11 cellular contexts compared by ENCODE assay signal in the genomic region with DNA sequence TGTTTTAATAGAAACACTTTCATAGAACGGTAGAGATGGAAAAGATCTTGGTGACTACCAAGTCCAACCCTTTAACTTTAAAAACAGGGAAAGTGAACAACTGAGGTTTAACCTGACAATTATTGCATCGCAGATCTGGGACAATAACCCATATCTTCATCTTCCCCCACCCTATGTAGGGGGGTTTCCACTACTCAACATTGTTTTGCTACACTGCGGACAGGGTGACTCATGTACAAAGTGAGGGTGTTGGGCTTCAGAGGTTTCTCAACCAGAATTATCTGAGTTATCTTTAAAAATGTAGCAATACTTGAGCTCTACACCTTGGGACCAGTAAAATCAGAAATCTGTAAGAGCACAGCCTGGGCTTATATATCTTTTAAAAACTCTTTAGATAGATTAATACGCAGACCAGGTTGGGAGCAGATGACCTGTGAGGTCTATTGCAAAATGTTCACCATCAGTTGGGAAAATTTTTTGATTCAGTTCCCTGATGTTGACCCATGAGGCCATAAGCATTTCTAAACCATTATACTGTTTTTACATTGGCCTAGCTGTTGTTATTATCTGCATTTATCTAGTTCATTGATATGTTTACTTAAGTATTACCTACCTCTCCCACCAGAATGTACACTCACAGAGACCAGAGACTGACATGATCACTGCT.
DNase-seq lines count a peak whose midpoint lies in the region; ATAC-seq and TF ChIP-seq lines count a peak whose summit lies in the region.
"Had no signal": no experiment of that assay in that cellular context is flagged by ENCODE, and none has a peak within 500 bp of the region (broad histone marks: within the 10 kb centered on the region; RNA-seq: fewer than 3 reads in every experiment).

No MANE protein-coding gene starts in this region.

- H3K9me2 ChIP-seq in hepatocyte (replicated peaks; ENCODE audit: insufficient read depth) = no peaks in the 10 kb centered on the region

- H3K4me3 Mint-ChIP-seq in CD8-positive, alpha-beta T cell = peak overlapping the region; percentile 63
- peak overlapping the region; percentile 66 for H3K4me3 Mint-ChIP-seq in activated CD8-positive, alpha-beta T cell treated with anti-CD3 and anti-CD28 coated beads for 36 hours

- H3K9me3 Mint-ChIP-seq in CD8-positive, alpha-beta T cell = no peaks in the 10 kb centered on the region
- no peaks in the 10 kb centered on the region for H3K9me3 Mint-ChIP-seq in activated CD8-positive, alpha-beta T cell treated with anti-CD3 and anti-CD28 coated beads for 36 hours

- no peaks in the 10 kb centered on the region for H4K20me1 ChIP-seq in hepatocyte (ENCODE audit: insufficient read depth, poor library complexity, severe bottlenecking)

- H3K27me3 Mint-ChIP-seq in CD8-positive, alpha-beta T cell (ENCODE audit: low read depth) = no peaks in the 10 kb centered on the region
- H3K27me3 Mint-ChIP-seq in activated CD8-positive, alpha-beta T cell treated with anti-CD3 and anti-CD28 coated beads for 36 hours = no peaks in the 10 kb centered on the region

- DNase-seq in CD8-positive, alpha-beta T cell = peak in 4 of 7 experiments; percentile 36 to 61 (median 54)
- DNase-seq in activated CD8-positive, alpha-beta T cell treated with anti-CD3 and anti-CD28 coated beads for 36 hours = peak; percentile 70
- no peak for DNase-seq in left lobe of liver (ENCODE audit: low spot score)
- DNase-seq in hepatocyte (ENCODE audit: low spot score) = no peak
- no peak for DNase-seq in DMS114 treated with DMSO at 0.1 percent for 48 hours (lab: John Stamatoyannopoulos, UW; ENCODE audit: unreplicated experiment)
- no peak for DNase-seq in anterior cingulate cortex (lab: John Stamatoyannopoulos, UW)
- DNase-seq in NCI-H82 treated with DMSO at 0.1 percent for 48 hours (lab: John Stamatoyannopoulos, UW; ENCODE audit: unreplicated experiment) = no peak
- DNase-seq: OCI-M1, thyroid gland had no signal

- H3K27me3 ChIP-seq in CD8-positive, alpha-beta T cell (ENCODE audit: insufficient read depth, low read length) = no peaks in the 10 kb centered on the region
- H3K27me3 ChIP-seq in hepatocyte = no peaks in the 10 kb centered on the region
- H3K27me3 ChIP-seq: right atrium auricular region, thyroid gland had no signal

- H3K27ac ChIP-seq in CD8-positive, alpha-beta T cell (ENCODE audit: low read depth, low read length) = peak overlapping the region; percentile 22
- no peak overlapping the region for H3K27ac ChIP-seq in hepatocyte
- H3K27ac ChIP-seq: right atrium auricular region, thyroid gland had no signal

- WGBS in hepatocyte (ENCODE audit: low lambda C conversion rate, missing lambda C conversion rate) = 83% methylated on average over 4 of the region's 4 CpGs

- CTCF ChIA-PET in CD8-positive, alpha-beta T cell (lab: Charles Lee) = interaction anchor here (1.0 to 7.4 kb wide), 6 partner anchors 13 to 335 kb away, joined by 3 to 100 read pairs (median 10); no protein-coding TSS in a partner anchor
- CTCF ChIA-PET in activated CD8-positive, alpha-beta T cell treated with anti-CD3 and anti-CD28 coated beads for 36 hours (lab: Charles Lee) = interaction anchor here (0.7 to 5.8 kb wide), 6 partner anchors 9 to 335 kb away, joined by 3 to 52 read pairs (median 22); no protein-coding TSS in a partner anchor

- H3K4me1 Mint-ChIP-seq in CD8-positive, alpha-beta T cell (ENCODE audit: low read depth) = peaks cover 95% of the 10 kb centered on the region
- H3K4me1 Mint-ChIP-seq in activated CD8-positive, alpha-beta T cell treated with anti-CD3 and anti-CD28 coated beads for 36 hours (ENCODE audit: low read depth) = peaks cover 86% of the 10 kb centered on the region

- H3K4me2 ChIP-seq in hepatocyte = no peak overlapping the region

- peaks cover 24% of the 10 kb centered on the region for H3K79me2 ChIP-seq in hepatocyte

- H2AFZ ChIP-seq in hepatocyte = no peak overlapping the region

- H3K27ac Mint-ChIP-seq in CD8-positive, alpha-beta T cell = peak overlapping the region; percentile 95
- H3K27ac Mint-ChIP-seq in activated CD8-positive, alpha-beta T cell treated with anti-CD3 and anti-CD28 coated beads for 36 hours = peak overlapping the region; percentile 96

- no peaks in the 10 kb centered on the region for H3K36me3 ChIP-seq in CD8-positive, alpha-beta T cell (ENCODE audit: insufficient read depth, low read length)
- H3K36me3 ChIP-seq in hepatocyte (replicated peaks; ENCODE audit: insufficient read depth, low read depth) = no peaks in the 10 kb centered on the region
- H3K36me3 ChIP-seq: right atrium auricular region, thyroid gland had no signal

- peak overlapping the region; percentile 24 for H3K4me3 ChIP-seq in CD8-positive, alpha-beta T cell (ENCODE audit: low read depth, low read length)
- no peak overlapping the region for H3K4me3 ChIP-seq in hepatocyte
- H3K4me3 ChIP-seq: right atrium auricular region, thyroid gland had no signal

- H3K9me3 ChIP-seq in CD8-positive, alpha-beta T cell (ENCODE audit: low read length) = no peaks in the 10 kb centered on the region
- no peaks in the 10 kb centered on the region for H3K9me3 ChIP-seq in hepatocyte (ENCODE audit: low read depth)
- H3K9me3 ChIP-seq: right atrium auricular region, thyroid gland had no signal

- H3K4me1 ChIP-seq in CD8-positive, alpha-beta T cell (ENCODE audit: insufficient read depth, low read length) = peaks cover 91% of the 10 kb centered on the region
- no peaks in the 10 kb centered on the region for H3K4me1 ChIP-seq in hepatocyte (ENCODE audit: insufficient read depth)

- peak; percentile 53 for ATAC-seq in CD8-positive, alpha-beta T cell
- ATAC-seq in HG02678 (IDR thresholded peaks at IDR 0.05; ENCODE audit: unreplicated experiment) = peak; percentile 62
- ATAC-seq in activated CD8-positive, alpha-beta T cell treated with anti-CD3 and anti-CD28 coated beads for 36 hours = peak; percentile 71
- ATAC-seq in left lobe of liver = peak; percentile 55

- H3K36me3 Mint-ChIP-seq in CD8-positive, alpha-beta T cell = peaks cover 8% of the 10 kb centered on the region
- peaks cover 12% of the 10 kb centered on the region for H3K36me3 Mint-ChIP-seq in activated CD8-positive, alpha-beta T cell treated with anti-CD3 and anti-CD28 coated beads for 36 hours (ENCODE audit: low read depth)

- TF ChIP-seq CTCF in CD8-positive, alpha-beta T cell (IDR thresholded peaks at IDR 0.05) = no peak
- TF ChIP-seq CTCF in activated CD8-positive, alpha-beta T cell treated with anti-CD3 and anti-CD28 coated beads for 36 hours (IDR thresholded peaks at IDR 0.05) = no peak
- TF ChIP-seq CTCF in hepatocyte (IDR thresholded peaks at IDR 0.05; ENCODE audit: poor library complexity) = no peak

- POLR2A ChIA-PET in CD8-positive, alpha-beta T cell (lab: Charles Lee) = interaction anchor here (0.6 to 4.6 kb wide), 11 partner anchors 9 to 334 kb away, joined by 3 to 33 read pairs (median 5); no protein-coding TSS in a partner anchor
- POLR2A ChIA-PET in activated CD8-positive, alpha-beta T cell treated with anti-CD3 and anti-CD28 coated beads for 36 hours (lab: Charles Lee) = interaction anchor here (0.8 to 3.4 kb wide), 10 partner anchors 10 to 139 kb away, joined by 3 to 19 read pairs (median 4); no protein-coding TSS in a partner anchor

- intact Hi-C loops in CD8-positive, alpha-beta T cell (cut with DNase I, micrococcal nuclease) = loop anchor here (1.0 to 10.0 kb wide), 3 partner anchors 19 to 788 kb away; no protein-coding TSS in a partner anchor
- intact Hi-C loops in activated CD8-positive, alpha-beta T cell treated with anti-CD3 and anti-CD28 coated beads for 36 hours (cut with micrococcal nuclease) = loop anchor here (5.0 to 10.0 kb wide), 4 partner anchors 35 to 260 kb away; no protein-coding TSS in a partner anchor

Comparison
In these comparisons a context has a peak if more than half of its experiments do, and no peak if none do; other contexts are left out.
1. DNase-seq: peak in CD8-positive, alpha-beta T cell (4 of 7) and activated CD8-positive, alpha-beta T cell treated with anti-CD3 and anti-CD28 coated beads for 36 hours (single experiment); none in left lobe of liver (single experiment), hepatocyte (single experiment), DMS114 treated with DMSO at 0.1 percent for 48 hours (single experiment), anterior cingulate cortex (0 of 58) and NCI-H82 treated with DMSO at 0.1 percent for 48 hours (single experiment).
2. Peak in every context shown above with its lines, with median percentiles within 50 percentile points of each other: ATAC-seq.